ENCODE assay signal across 9 cellular contexts in genomic region chr9:104808030-104808614, GRCh38. TPM values are rescaled to one million over a fixed set of nuclear protein-coding genes. Genes with fewer than 3 reads are reported as not detected.
A peak's percentile ranks its signal among the peaks of the same experiment; 100 is the strongest.
DNase-seq lines count a peak whose midpoint lies in the region; ATAC-seq and TF ChIP-seq lines count a peak whose summit lies in the region.
"Had no signal": no experiment of that assay in that cellular context is flagged by ENCODE, and none has a peak within 500 bp of the region (broad histone marks: within the 10 kb centered on the region; RNA-seq: fewer than 3 reads in every experiment).

No MANE protein-coding gene starts in this region.

- H3K4me3 ChIP-seq in MG63: no peak overlapping the region
- no peak overlapping the region for H3K4me3 ChIP-seq in adrenal gland
- H3K4me3 ChIP-seq: SK-N-MC had no signal

- POLR2A ChIA-PET in CD4-positive, alpha-beta T cell (lab: Charles Lee): no interaction called here

- CTCF ChIA-PET in CD4-positive, alpha-beta T cell (lab: Charles Lee): interaction anchor here (0.5 kb wide), 1 partner anchor 77 kb away, joined by 3 read pairs; no protein-coding TSS in a partner anchor

- H3K4me1 ChIP-seq in adrenal gland (replicated peaks in 1 of 2): peaks cover 0 to 26% of the 10 kb centered on the region in 2 donors

- TF ChIP-seq POLR2A in adrenal gland (IDR thresholded peaks at IDR 0.05): no peak

- H3K27ac Mint-ChIP-seq in CD4-positive, alpha-beta T cell: no peak overlapping the region

- 40 to 45% (median 44%) methylated on average over 3 of the region's 3 CpGs for WGBS in adrenal gland, 4 donors

- H3K9me3 ChIP-seq in MG63 (no peaks in the 10 kb centered on the region), adrenal gland (replicated peaks in 1 of 3) (no peaks in the 10 kb centered on the region)
- H3K9me3 ChIP-seq in CD4-positive, alpha-beta T cell (ENCODE audit: control insufficient read depth, low read length): no peaks in the 10 kb centered on the region

- H3K4me3 Mint-ChIP-seq in CD4-positive, alpha-beta T cell: no peak overlapping the region

- intact Hi-C loops in adrenal gland (cut with DNase I): no loop called here
- intact Hi-C loops in CD4-positive, alpha-beta T cell (cut with DNase I, micrococcal nuclease): loop anchor here in 1 of 2 experiments (10.0 kb wide), 1 partner anchor 607 kb away; no protein-coding TSS in a partner anchor

- no peaks in the 10 kb centered on the region for H3K36me3 ChIP-seq in MG63
- H3K36me3 ChIP-seq in adrenal gland (replicated peaks in 1 of 2): peaks cover 0 to 90% of the 10 kb centered on the region in 2 donors

- H3K27me3 ChIP-seq in MG63: no peaks in the 10 kb centered on the region
- H3K27me3 ChIP-seq in adrenal gland: no peaks in the 10 kb centered on the region
- H3K27me3 ChIP-seq in CD4-positive, alpha-beta T cell (ENCODE audit: control insufficient read depth, insufficient read depth, low read length): no peaks in the 10 kb centered on the region

- H3K27ac ChIP-seq in C4-2B (no peak overlapping the region), adrenal gland (peak overlapping the region in 3 of 5 donors; percentile 21 to 47 (median 38))
- no peak overlapping the region for H3K27ac ChIP-seq in CD4-positive, alpha-beta T cell (ENCODE audit: low read depth, low read length)
- H3K27ac ChIP-seq: SK-N-MC had no signal

- peaks cover 75% of the 10 kb centered on the region for H3K36me3 Mint-ChIP-seq in CD4-positive, alpha-beta T cell (ENCODE audit: low read depth)

- no peaks in the 10 kb centered on the region for H3K9me3 Mint-ChIP-seq in CD4-positive, alpha-beta T cell

- no peaks in the 10 kb centered on the region for H3K27me3 Mint-ChIP-seq in CD4-positive, alpha-beta T cell

- ATAC-seq in CD4-positive, alpha-beta T cell (ENCODE audit: poor library complexity): no peak
- ATAC-seq in GM21737 (IDR thresholded peaks at IDR 0.05; ENCODE audit: unreplicated experiment) (no peak), HG03354 (IDR thresholded peaks at IDR 0.05; ENCODE audit: poor library complexity, severe bottlenecking, unreplicated experiment) (no peak), GM18870 (IDR thresholded peaks at IDR 0.05; ENCODE audit: unreplicated experiment) (no peak)

- no peaks in the 10 kb centered on the region for H3K4me1 Mint-ChIP-seq in CD4-positive, alpha-beta T cell (ENCODE audit: low read depth)

- TF ChIP-seq CTCF in C4-2B (conservative IDR thresholded peaks at IDR 0.05): peak; percentile 28
- peak in 2 of 6 experiments; percentile 19 to 29 for TF ChIP-seq CTCF in adrenal gland (IDR thresholded peaks at IDR 0.05)
- TF ChIP-seq CTCF in CD4-positive, alpha-beta T cell (IDR thresholded peaks at IDR 0.05): no peak

- peak; percentile 26 for DNase-seq in MG63
- DNase-seq in adrenal gland: peak in 2 of 7 donors; percentile 54 to 56
- peak; percentile 38 for DNase-seq in iPS-NIHi11 (ENCODE audit: low spot score)
- DNase-seq in CD4-positive, alpha-beta T cell: no peak

RNA-seq across cellular contexts. Expression of gene NIPSNAP3B, which starts 44.2 kb away (rescaled TPM):
- 4.7 TPM in 1 of 2 replicates, not detected in the other for total RNA-seq in MG63 (2014; rRNA removed; shearing (Covaris generic); ENCODE audit: low replicate concordance)
- total RNA-seq in adrenal gland: 10 to 100 TPM in 5 of 8 donors, 1 to 10 TPM in 3; 8.1 to 28.2 (median 12.5) TPM
- polyA plus RNA-seq in adrenal gland: 10 to 100 TPM in 2 of 3 donors, 1 to 10 TPM in 1; 8.5 to 36.5 (median 14.0) TPM
- 1 to 10 TPM; 1.2 to 1.4 TPM for total RNA-seq in CD4-positive, alpha-beta T cell

Comparison
In these comparisons a context has a peak if more than half of its experiments do, and no peak if none do; other contexts are left out.
1. H3K27ac ChIP-seq: peak in adrenal gland (3 of 5); none in C4-2B (single experiment) and CD4-positive, alpha-beta T cell (single experiment).
2. DNase-seq: peak in MG63 (single experiment) and iPS-NIHi11 (single experiment); none in CD4-positive, alpha-beta T cell (0 of 10).